8 cellular contexts compared by ENCODE assay signal in genomic region chr11:65425105-65425970, GRCh38. TPM values are rescaled to one million over a fixed set of nuclear protein-coding genes. Genes with fewer than 3 reads are reported as not detected.
DNase-seq lines count a peak whose midpoint lies in the region; ATAC-seq and TF ChIP-seq lines count a peak whose summit lies in the region.

No MANE protein-coding gene starts in this region.

- H3K9me3 Mint-ChIP-seq in neural crest cell: no peaks in the 10 kb centered on the region

- TF ChIP-seq POLR2A in erythroblast (IDR thresholded peaks at IDR 0.05; ENCODE audit: low read length): peak; percentile 85

- no peaks in the 10 kb centered on the region for H3K9me3 ChIP-seq in tibial artery

- ATAC-seq in HG03159 (IDR thresholded peaks at IDR 0.05; ENCODE audit: unreplicated experiment): no peak

- no peak overlapping the region for H3K27ac Mint-ChIP-seq in neural crest cell (ENCODE audit: unreplicated experiment)

- intact Hi-C loops in tibial artery (cut with DNase I; ENCODE audit: low total_unique reads): no loop called here

- peaks cover 14% of the 10 kb centered on the region for H3K27me3 Mint-ChIP-seq in neural crest cell (ENCODE audit: low read depth)

- DNase-seq in GF-D8 (lab: John Stamatoyannopoulos, UW): peak; percentile 63
- peak; percentile 74 for DNase-seq in NOMO-1 treated with dmso at 0.1 percent for 144 hours (lab: John Stamatoyannopoulos, UW; ENCODE audit: unreplicated experiment)
- peak; percentile 86 for DNase-seq in activated CD8-positive, alpha-beta memory T cell treated with anti-CD3 and anti-CD28 coated beads, Interleukin-2, amount 50 U/mL, for 48 hours
- peak; percentile 90 to 95 for DNase-seq in erythroblast (lab: John Stamatoyannopoulos, UW)
- DNase-seq in neural crest cell (ENCODE audit: low read depth, low spot score): no peak
- DNase-seq in tibial artery: peak; percentile 34 to 64
- DNase-seq in NCI-H187 treated with DMSO at 0.1 percent for 48 hours (lab: John Stamatoyannopoulos, UW): no peak

- peak overlapping the region; percentile 67 to 97 for H3K4me3 ChIP-seq in tibial artery

- H3K36me3 Mint-ChIP-seq in neural crest cell (ENCODE audit: low read depth): no peaks in the 10 kb centered on the region

- H3K36me3 ChIP-seq in tibial artery: peaks cover 48 to 55% (median 53%) of the 10 kb centered on the region in 3 donors

- H3K4me1 Mint-ChIP-seq in neural crest cell: peaks cover 88% of the 10 kb centered on the region

- H3K4me1 ChIP-seq in tibial artery: peaks cover 0 to 50% (median 21%) of the 10 kb centered on the region in 4 donors

- H3K27ac ChIP-seq in tibial artery: peak overlapping the region; percentile 94 to 99

- H3K27me3 ChIP-seq in tibial artery: no peaks in the 10 kb centered on the region

- peak overlapping the region; percentile 92 for H3K4me3 Mint-ChIP-seq in neural crest cell

- TF ChIP-seq CTCF in neural crest cell (conservative IDR thresholded peaks at IDR 0.05) (peak; percentile 29), tibial artery (IDR thresholded peaks at IDR 0.05) (peak in 1 of 2 experiments; percentile 31)

RNA-seq across cellular contexts. Expression of gene NEAT1, which starts 2.7 kb away (rescaled TPM):
- 29.8 and 37.2 TPM in 2 replicates for total RNA-seq in neural crest cell

RNA-seq across cellular contexts. Expression of gene FRMD8, which starts 38.9 kb away (rescaled TPM):
- 25.6 and 29.0 TPM in 2 replicates for total RNA-seq in neural crest cell

RNA-seq across cellular contexts. Expression of gene SLC25A45, which starts 42.9 kb away (rescaled TPM):
- 1.5 and 1.8 TPM in 2 replicates for total RNA-seq in neural crest cell

Comparison
In these comparisons a context has a peak if more than half of its experiments do, and no peak if none do; other contexts are left out.
1. DNase-seq: peak in GF-D8 (single experiment), NOMO-1 treated with dmso at 0.1 percent for 144 hours (single experiment), activated CD8-positive, alpha-beta memory T cell treated with anti-CD3 and anti-CD28 coated beads, Interleukin-2, amount 50 U/mL, for 48 hours (single experiment), erythroblast (2 of 2) and tibial artery (2 of 2); none in neural crest cell (single experiment) and NCI-H187 treated with DMSO at 0.1 percent for 48 hours (single experiment).